In genomic region chr3:59264366-59264765, GRCh38 we compare ENCODE assay signal across 17 cellular contexts.
DNase-seq lines count a peak whose midpoint lies in the region; ATAC-seq and TF ChIP-seq lines count a peak whose summit lies in the region.
"Had no signal": no experiment of that assay in that cellular context is flagged by ENCODE, and none has a peak within 500 bp of the region (broad histone marks: within the 10 kb centered on the region; RNA-seq: fewer than 3 reads in every experiment).

No MANE protein-coding gene starts in this region.

- H3K4me1 ChIP-seq in HEK293 (ENCODE audit: control insufficient read depth, insufficient read depth, low read length): no peaks in the 10 kb centered on the region
- peaks cover 3% of the 10 kb centered on the region for H3K4me1 ChIP-seq in foreskin keratinocyte
- H3K4me1 ChIP-seq in upper lobe of right lung: no peaks in the 10 kb centered on the region
- H3K4me1 ChIP-seq: HAP-1 had no signal

- no peaks in the 10 kb centered on the region for H3K27me3 ChIP-seq in foreskin keratinocyte
- H3K27me3 ChIP-seq in upper lobe of right lung: no peaks in the 10 kb centered on the region
- H3K27me3 ChIP-seq: BLaER1 treated with 17β-estradiol and CSF1 and Interleukin-3, amounts not matched to agents 10 nM and 100 nM had no signal

- H3K4me3 ChIP-seq in HEK293 (ENCODE audit: low read depth, low read length) (no peak overlapping the region), upper lobe of right lung (no peak overlapping the region)
- H3K4me3 ChIP-seq: BLaER1 treated with 17β-estradiol and CSF1 and Interleukin-3, amounts not matched to agents 10 nM and 100 nM; HAP-1 had no signal

- DNase-seq in chondrocyte (ENCODE audit: low spot score): no peak
- no peak for DNase-seq in foreskin keratinocyte
- DNase-seq in upper lobe of right lung: no peak
- no peak for DNase-seq in NCI-H2196 (lab: John Stamatoyannopoulos, UW; ENCODE audit: unreplicated experiment)
- DNase-seq: ACHN; Calu3; CD4-positive, alpha-beta T cell; DMS 273 treated with DMSO at 0.1 percent for 48 hours; DMS79 treated with DMSO at 0.1 percent for 48 hours; EL; KBM-7 had no signal

- ATAC-seq in foreskin keratinocyte (no peak), upper lobe of right lung (no peak), GM21423 (IDR thresholded peaks at IDR 0.05; ENCODE audit: unreplicated experiment) (no peak)

- H3K9me3 ChIP-seq in HEK293 (ENCODE audit: control insufficient read depth, insufficient read depth, low read depth, low read length) (no peaks in the 10 kb centered on the region), upper lobe of right lung (no peaks in the 10 kb centered on the region)
- H3K9me3 ChIP-seq: HAP-1 had no signal

- H3K4me1 Mint-ChIP-seq in chondrocyte (ENCODE audit: low read depth): peaks cover 9% of the 10 kb centered on the region

- intact Hi-C loops in upper lobe of right lung (cut with DNase I): no loop called here

- H3K36me3 ChIP-seq in HEK293 (ENCODE audit: control insufficient read depth in 2 of 2, insufficient read depth in 1 of 2, low read length in 2 of 2) (no peaks in the 10 kb centered on the region), upper lobe of right lung (no peaks in the 10 kb centered on the region)
- H3K36me3 ChIP-seq: HAP-1 had no signal

- 0 out of 2 replicates have a peak, but pooled peaks have one; percentile 10 for TF ChIP-seq CTCF in C4-2B (conservative IDR thresholded peaks at IDR 0.05)
- TF ChIP-seq CTCF in HEK293 (tag by site-specific recombination; IDR thresholded peaks at IDR 0.05): no peak
- peak; percentile 11 for TF ChIP-seq CTCF in chondrocyte (IDR thresholded peaks at IDR 0.05)
- TF ChIP-seq CTCF in foreskin keratinocyte (conservative IDR thresholded peaks at IDR 0.05): peak; percentile 35
- no peak for TF ChIP-seq CTCF in upper lobe of right lung (IDR thresholded peaks at IDR 0.05)

- POLR2A ChIA-PET in HEK293 (lab: Yijun Ruan, JAX): no interaction called here

- H3K9me3 Mint-ChIP-seq in chondrocyte (ENCODE audit: low read depth): peaks cover 3% of the 10 kb centered on the region

- no peak overlapping the region for H3K4me3 Mint-ChIP-seq in chondrocyte (ENCODE audit: unreplicated experiment)
- H3K4me3 Mint-ChIP-seq: CD4-positive, alpha-beta T cell had no signal

- no peak overlapping the region for H3K27ac Mint-ChIP-seq in chondrocyte (ENCODE audit: unreplicated experiment)
- H3K27ac Mint-ChIP-seq: CD4-positive, alpha-beta T cell had no signal

- H3K27me3 Mint-ChIP-seq in chondrocyte (ENCODE audit: low read depth): no peaks in the 10 kb centered on the region
- H3K27me3 Mint-ChIP-seq: CD4-positive, alpha-beta T cell had no signal

- CTCF ChIA-PET in HEK293 (lab: Yijun Ruan, JAX): interaction anchor here (0.7 kb wide), 1 partner anchor 1480 kb away, joined by 3 read pairs; no protein-coding TSS in a partner anchor

- H3K27ac ChIP-seq in C4-2B (no peak overlapping the region), HEK293 (ENCODE audit: extremely low read depth, low read depth, low read length) (no peak overlapping the region), foreskin keratinocyte (no peak overlapping the region), upper lobe of right lung (no peak overlapping the region)
- H3K27ac ChIP-seq: BLaER1 treated with 17β-estradiol and CSF1 and Interleukin-3, amounts not matched to agents 10 nM and 100 nM; HL-60 had no signal

- H3K36me3 Mint-ChIP-seq in chondrocyte (ENCODE audit: low read depth): no peaks in the 10 kb centered on the region

TF ChIP-seq in HEK293, 187 proteins besides CTCF, POLR2A, EP300 and RAD21:
- no peak for TF ChIP-seq ZNF16 (tag by site-specific recombination; IDR thresholded peaks at IDR 0.05; ENCODE audit: low read depth)
- peak; percentile 76 for TF ChIP-seq SETDB1 (IDR thresholded peaks at IDR 0.05; ENCODE audit: insufficient read length, low read length)
- TF ChIP-seq ZNF324 (tag by site-specific recombination; IDR thresholded peaks at IDR 0.05): no peak
- TF ChIP-seq ZNF335 (tag by site-specific recombination; conservative IDR thresholded peaks at IDR 0.05): no peak

Comparison
In these comparisons a context has a peak if more than half of its experiments do, and no peak if none do; other contexts are left out.
1. CTCF ChIP-seq: peak in C4-2B (single experiment), chondrocyte (single experiment) and foreskin keratinocyte (single experiment); none in HEK293 (single experiment) and upper lobe of right lung (single experiment).